ENCODE assay signal across 9 cellular contexts in the genomic region with DNA sequence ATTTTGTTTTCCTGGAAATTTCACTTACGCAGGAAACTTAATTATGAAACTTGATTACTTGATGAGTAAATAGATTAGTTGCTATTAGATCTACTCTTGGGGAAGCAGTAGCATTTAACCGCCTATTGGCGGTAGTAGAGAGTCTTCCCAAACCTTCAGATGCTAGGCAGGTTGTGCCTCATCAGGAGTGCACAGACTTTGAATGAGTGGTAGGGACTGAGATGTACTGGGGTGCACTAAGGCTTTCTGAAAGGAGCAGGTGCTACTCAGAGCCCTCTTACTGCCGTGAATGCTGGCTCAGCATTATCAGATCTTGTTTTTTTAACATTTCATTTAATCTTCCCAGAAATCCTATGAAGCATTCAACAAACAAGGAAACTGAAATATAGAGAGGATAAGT. TPM values are rescaled to one million over a fixed set of nuclear protein-coding genes. Genes with fewer than 3 reads are reported as not detected.
DNase-seq lines count a peak whose midpoint lies in the region; ATAC-seq and TF ChIP-seq lines count a peak whose summit lies in the region.
"Had no signal": no experiment of that assay in that cellular context is flagged by ENCODE, and none has a peak within 500 bp of the region (broad histone marks: within the 10 kb centered on the region; RNA-seq: fewer than 3 reads in every experiment).

No MANE protein-coding gene starts in this region.

- H3K9me3 Mint-ChIP-seq in stimulated activated naive CD8-positive, alpha-beta T cell treated with anti-CD3 and anti-CD28 coated beads, Interleukin-15, amount 100 ng/mL, for 72 hours, result no peaks in the 10 kb centered on the region

- peak; percentile 18 for DNase-seq in NCI-H1105 treated with DMSO at 0.1 percent for 48 hours (lab: John Stamatoyannopoulos, UW)
- DNase-seq in NCI-H1105 (lab: John Stamatoyannopoulos, UW), result no peak
- peak; percentile 57 for DNase-seq in HCEC 1CT
- DNase-seq in SK-N-SH, result peak; percentile 68
- peak; percentile 30 for DNase-seq in fibroblast of villous mesenchyme (ENCODE audit: low read depth)
- peak in 1 of 2 donors; percentile 16 for DNase-seq in stimulated activated naive CD8-positive, alpha-beta T cell treated with anti-CD3 and anti-CD28 coated beads, Interleukin-15, amount 100 ng/mL, for 72 hours
- DNase-seq in anterior cingulate cortex (lab: John Stamatoyannopoulos, UW), result no peak

- no peak overlapping the region for H3K9ac ChIP-seq in SK-N-SH
- H3K9ac ChIP-seq: BLaER1 had no signal

- no peaks in the 10 kb centered on the region for H3K4me1 ChIP-seq in SK-N-SH (ENCODE audit: control insufficient read depth in 1 of 2, insufficient read depth in 2 of 2, low read depth in 1 of 2, low read length in 1 of 2)

- peaks cover 28 to 61% of the 10 kb centered on the region in 2 experiments for H3K36me3 ChIP-seq in SK-N-SH (replicated peaks in 1 of 2; ENCODE audit: control insufficient read depth in 1 of 2, insufficient read depth in 2 of 2, low read length in 1 of 2)

- no peaks in the 10 kb centered on the region for H3K27me3 Mint-ChIP-seq in stimulated activated naive CD8-positive, alpha-beta T cell treated with anti-CD3 and anti-CD28 coated beads, Interleukin-15, amount 100 ng/mL, for 72 hours

- H3K9me3 ChIP-seq in SK-N-SH, result no peaks in the 10 kb centered on the region
- H3K9me3 ChIP-seq: BLaER1 had no signal

- H3K27me3 ChIP-seq in SK-N-SH (ENCODE audit: insufficient read depth), result no peaks in the 10 kb centered on the region
- H3K27me3 ChIP-seq: BLaER1 had no signal

- H3K4me2 ChIP-seq in SK-N-SH, result no peak overlapping the region
- H3K4me2 ChIP-seq: BLaER1 had no signal

- WGBS in SK-N-SH (ENCODE audit: low lambda C conversion rate), result 70% methylated on average over 4 of the region's 4 CpGs

- peaks cover 49% of the 10 kb centered on the region for H3K79me2 ChIP-seq in SK-N-SH (ENCODE audit: insufficient read depth)

- no peak for TF ChIP-seq EP300 in SK-N-SH (IDR thresholded peaks at IDR 0.05; ENCODE audit: borderline replicate concordance in 1 of 2, low read depth in 1 of 2, low read length in 1 of 2)

- CTCF ChIA-PET in SK-N-SH (lab: Yijun Ruan, JAX), result interaction anchor here (1.2 to 1.8 kb wide), 6 partner anchors 11 to 152 kb away, joined by 3 to 6 read pairs (median 4); partner anchors contain the start of gene SIRT4

- no peaks in the 10 kb centered on the region for H3K9me2 ChIP-seq in SK-N-SH

- peaks cover 48% of the 10 kb centered on the region for H3F3A ChIP-seq in SK-N-SH (replicated peaks; ENCODE audit: insufficient read depth)

- H3K4me1 Mint-ChIP-seq in stimulated activated naive CD8-positive, alpha-beta T cell treated with anti-CD3 and anti-CD28 coated beads, Interleukin-15, amount 100 ng/mL, for 72 hours, result peaks cover 7% of the 10 kb centered on the region

- H3K4me3 ChIP-seq in SK-N-SH (ENCODE audit: low read depth in 2 of 2, low read length in 1 of 2) (no peak overlapping the region), fibroblast of villous mesenchyme (ENCODE audit: low read depth, low read length) (no peak overlapping the region)
- H3K4me3 ChIP-seq: BLaER1 had no signal

- TF ChIP-seq CTCF in SK-N-SH (IDR thresholded peaks at IDR 0.05), result peak; percentile 68
- TF ChIP-seq CTCF in fibroblast of villous mesenchyme (IDR thresholded peaks at IDR 0.05; ENCODE audit: insufficient read depth, low read depth, low read length), result peak; percentile 75

- POLR2A ChIA-PET in SK-N-SH (lab: Yijun Ruan, JAX), result interaction anchor here (1.6 kb wide), 1 partner anchor 42 kb away, joined by 3 read pairs; the partner anchor contains the start of gene DYNLL1

- no peak overlapping the region for H3K27ac ChIP-seq in SK-N-SH (ENCODE audit: low read depth in 2 of 2, low read length in 1 of 2)
- H3K27ac ChIP-seq: BLaER1 had no signal

- ATAC-seq in stimulated activated naive CD8-positive, alpha-beta T cell treated with anti-CD3 and anti-CD28 coated beads, Interleukin-15, amount 100 ng/mL, for 72 hours, result peak; percentile 92
- no peak for ATAC-seq in GM18870 (IDR thresholded peaks at IDR 0.05; ENCODE audit: unreplicated experiment)

- peak; percentile 47 for TF ChIP-seq RAD21 in SK-N-SH (IDR thresholded peaks at IDR 0.05; ENCODE audit: low read length)

- peaks cover 24% of the 10 kb centered on the region for H4K20me1 ChIP-seq in SK-N-SH (ENCODE audit: insufficient read depth)

- H3K4me3 Mint-ChIP-seq in stimulated activated naive CD8-positive, alpha-beta T cell treated with anti-CD3 and anti-CD28 coated beads, Interleukin-15, amount 100 ng/mL, for 72 hours, result no peak overlapping the region

- H3K27ac Mint-ChIP-seq in stimulated activated naive CD8-positive, alpha-beta T cell treated with anti-CD3 and anti-CD28 coated beads, Interleukin-15, amount 100 ng/mL, for 72 hours, result no peak overlapping the region

- H2AFZ ChIP-seq in SK-N-SH (ENCODE audit: low read depth), result no peak overlapping the region

TF ChIP-seq in SK-N-SH, 30 proteins besides CTCF, POLR2A, EP300 and RAD21 (continues in another document):
- TF ChIP-seq SMC3 (IDR thresholded peaks at IDR 0.05; ENCODE audit: low read depth, low read length), result no peak
- no peak for TF ChIP-seq FOSL2 (IDR thresholded peaks at IDR 0.05; ENCODE audit: borderline replicate concordance, low read depth)
- no peak for TF ChIP-seq FOXM1 (IDR thresholded peaks at IDR 0.05; ENCODE audit: low read depth)
- TF ChIP-seq REST (IDR thresholded peaks at IDR 0.05; ENCODE audit: low read depth, low read length), result no peak
- TF ChIP-seq TCF12 (IDR thresholded peaks at IDR 0.05), result no peak
- no peak for TF ChIP-seq RXRA (IDR thresholded peaks at IDR 0.05; ENCODE audit: borderline replicate concordance, low read depth)
- no peak for TF ChIP-seq USF1 (IDR thresholded peaks at IDR 0.05; ENCODE audit: borderline replicate concordance, low read depth)
- no peak for TF ChIP-seq RCOR1 (IDR thresholded peaks at IDR 0.05; ENCODE audit: low read length)
- TF ChIP-seq MEF2A (IDR thresholded peaks at IDR 0.05; ENCODE audit: borderline replicate concordance, low read depth), result no peak
- TF ChIP-seq PBX3 (IDR thresholded peaks at IDR 0.05), result no peak
- TF ChIP-seq JUND (IDR thresholded peaks at IDR 0.05), result no peak

RNA-seq across cellular contexts. Expression of gene GATC, which starts 7.7 kb away (rescaled TPM):
- 10.6 and 12.4 TPM in 2 replicates for polyA plus RNA-seq in SK-N-SH (2012; rRNA removed)
- polyA plus RNA-seq in SK-N-SH (2012; cell fraction: cytosol; rRNA removed), result 10.9 and 11.4 TPM in 2 replicates
- 19.5 and 24.8 TPM in 2 replicates for polyA plus RNA-seq in SK-N-SH (2012; cell fraction: nucleus; rRNA removed)
- total RNA-seq in fibroblast of villous mesenchyme, result 13.5 and 20.7 TPM in 2 replicates

RNA-seq across cellular contexts. Expression of gene TRIAP1, which starts 7.8 kb away (rescaled TPM):
- 34.1 and 48.2 TPM in 2 replicates for polyA plus RNA-seq in SK-N-SH (2012; rRNA removed)
- 61.6 and 81.5 TPM in 2 replicates for polyA plus RNA-seq in SK-N-SH (2012; cell fraction: cytosol; rRNA removed)
- 7.6 and 15.6 TPM in 2 replicates for polyA plus RNA-seq in SK-N-SH (2012; cell fraction: nucleus; rRNA removed)
- total RNA-seq in fibroblast of villous mesenchyme, result 18.7 and 30.7 TPM in 2 replicates

RNA-seq across cellular contexts. Expression of gene SRSF9, which starts 15.6 kb away (rescaled TPM):
- 164 and 210 TPM in 2 replicates for polyA plus RNA-seq in SK-N-SH (2012; rRNA removed)
- 208 and 246 TPM in 2 replicates for polyA plus RNA-seq in SK-N-SH (2012; cell fraction: cytosol; rRNA removed)
- 124 and 180 TPM in 2 replicates for polyA plus RNA-seq in SK-N-SH (2012; cell fraction: nucleus; rRNA removed)
- total RNA-seq in fibroblast of villous mesenchyme, result 148 and 192 TPM in 2 replicates

RNA-seq across cellular contexts. Expression of gene COX6A1, which starts 16.1 kb away (rescaled TPM):
- polyA plus RNA-seq in SK-N-SH (2012; rRNA removed), result 1,149 and 1,199 TPM in 2 replicates
- 571 and 799 TPM in 2 replicates for polyA plus RNA-seq in SK-N-SH (2012; cell fraction: cytosol; rRNA removed)
- polyA plus RNA-seq in SK-N-SH (2012; cell fraction: nucleus; rRNA removed), result 370 and 664 TPM in 2 replicates
- total RNA-seq in fibroblast of villous mesenchyme, result 215 and 306 TPM in 2 replicates

RNA-seq across cellular contexts. Expression of gene DYNLL1, which starts 41.9 kb away (rescaled TPM):
- 596 and 607 TPM in 2 replicates for polyA plus RNA-seq in SK-N-SH (2012; rRNA removed)
- 700 and 718 TPM in 2 replicates for polyA plus RNA-seq in SK-N-SH (2012; cell fraction: cytosol; rRNA removed)
- 172 and 211 TPM in 2 replicates for polyA plus RNA-seq in SK-N-SH (2012; cell fraction: nucleus; rRNA removed)
- total RNA-seq in fibroblast of villous mesenchyme, result 206 and 280 TPM in 2 replicates

Comparison
In these comparisons a context has a peak if more than half of its experiments do, and no peak if none do; other contexts are left out.
1. DNase-seq: peak in NCI-H1105 treated with DMSO at 0.1 percent for 48 hours (single experiment), HCEC 1CT (single experiment), SK-N-SH (single experiment) and fibroblast of villous mesenchyme (single experiment); none in NCI-H1105 (single experiment) and anterior cingulate cortex (0 of 58).